Comparison of ENCODE assay signal across 8 cellular contexts in genomic region chr10:20932606-20933005, GRCh38.
"Had no signal": no experiment of that assay in that cellular context is flagged by ENCODE, and none has a peak within 500 bp of the region (broad histone marks: within the 10 kb centered on the region; RNA-seq: fewer than 3 reads in every experiment).

No MANE protein-coding gene starts in this region.

- DNase-seq: GDM1, GF-D8 had no signal

- FAIRE-seq: G401.6, GM12878, GM12891, GM12892, GM18507, GM19239 had no signal

- H3K4me3 ChIP-seq: GM12878 had no signal

- ATAC-seq: GM12878 had no signal
